ENCODE assay signal across 28 cellular contexts in genomic region chr16:5060073-5060641, GRCh38. TPM values are rescaled to one million over a fixed set of nuclear protein-coding genes. Genes with fewer than 3 reads are reported as not detected.
DNase-seq lines count a peak whose midpoint lies in the region; ATAC-seq and TF ChIP-seq lines count a peak whose summit lies in the region.
"Had no signal": no experiment of that assay in that cellular context is flagged by ENCODE, and none has a peak within 500 bp of the region (broad histone marks: within the 10 kb centered on the region; RNA-seq: fewer than 3 reads in every experiment).

No MANE protein-coding gene starts in this region.

- H3K4me1 ChIP-seq in HUES48 (ENCODE audit: control insufficient read depth, insufficient read depth, low read length), result peaks cover 13% of the 10 kb centered on the region
- H3K4me1 ChIP-seq: Caco-2 had no signal

- H3K4me3 ChIP-seq in HUES48 (ENCODE audit: low read depth, low read length), result no peak overlapping the region
- H3K4me3 ChIP-seq: A549 had no signal

- H3K27me3 ChIP-seq in HUES48 (ENCODE audit: control insufficient read depth, insufficient read depth, low read length), result no peaks in the 10 kb centered on the region

- TF ChIP-seq CTCF in GM10266 (IDR thresholded peaks at IDR 0.05; ENCODE audit: control insufficient read depth, insufficient read depth, low read depth, missing control alignments) (no peak), chondrocyte (IDR thresholded peaks at IDR 0.05) (no peak)

- intact Hi-C loops in posterior vena cava (cut with DNase I), result no loop called here

- H3K36me3 Mint-ChIP-seq in chondrocyte (ENCODE audit: low read depth), result no peaks in the 10 kb centered on the region
- H3K36me3 Mint-ChIP-seq: CD8-positive, alpha-beta T cell; IgD-negative memory B cell had no signal

- no peak for ATAC-seq in HG03432 (IDR thresholded peaks at IDR 0.05; ENCODE audit: unreplicated experiment)
- ATAC-seq in HG03108 (IDR thresholded peaks at IDR 0.05; ENCODE audit: unreplicated experiment), result no peak
- no peak for ATAC-seq in HG02610 (IDR thresholded peaks at IDR 0.05; ENCODE audit: unreplicated experiment)
- no peak for ATAC-seq in GM21786 (IDR thresholded peaks at IDR 0.05; ENCODE audit: unreplicated experiment)
- ATAC-seq: A549; CD8-positive, alpha-beta T cell had no signal

- H3K27ac Mint-ChIP-seq in chondrocyte (ENCODE audit: unreplicated experiment), result no peak overlapping the region
- H3K27ac Mint-ChIP-seq: CD8-positive, alpha-beta T cell; HFFc6; IgD-negative memory B cell had no signal

- no peaks in the 10 kb centered on the region for H3K9me3 ChIP-seq in HUES48 (ENCODE audit: control insufficient read depth, insufficient read depth, low read length)
- H3K9me3 ChIP-seq: A549, Caco-2 had no signal

- no peaks in the 10 kb centered on the region for H3K36me3 ChIP-seq in HUES48 (ENCODE audit: control insufficient read depth, insufficient read depth, low read length)

- H3K4me3 Mint-ChIP-seq in chondrocyte (ENCODE audit: unreplicated experiment), result no peak overlapping the region
- H3K4me3 Mint-ChIP-seq: CD8-positive, alpha-beta T cell; HFFc6; IgD-negative memory B cell had no signal

- peak overlapping the region; percentile 89 for H3K27ac ChIP-seq in HUES48 (ENCODE audit: low read depth, low read length)
- H3K27ac ChIP-seq: A549, KMS-11 had no signal

- H3K27me3 Mint-ChIP-seq in chondrocyte (ENCODE audit: low read depth), result peaks cover 25% of the 10 kb centered on the region

- no peak overlapping the region for H3K9ac ChIP-seq in HUES48 (ENCODE audit: low read depth, low read length)
- H3K9ac ChIP-seq: KMS-11 had no signal

- DNase-seq in GM10266 (ENCODE audit: extremely low spot score) (peak; percentile 5), chondrocyte (ENCODE audit: low spot score) (peak; percentile 68), posterior vena cava (ENCODE audit: low spot score) (peak; percentile 47)
- DNase-seq: C1 segment of cervical spinal cord; Caco-2; CD8-positive, alpha-beta T cell; DMS 273 treated with DMSO at 0.1 percent for 48 hours; DMS79; EL; GDM1; HFFc6; MM.1S; NCI-H2029 treated with DMSO at 0.1 percent for 48 hours; NCI-H446 treated with DMSO at 0.1 percent for 48 hours; NCI-H526; NCI-H82; NK-92 treated with Interleukin-12 subunit alpha and Interleukin-12 subunit beta, amount 100 ng/mL, for 24 hours; RPMI8226; SHP77 treated with DMSO at 0.1 percent for 48 hours had no signal

- H3K9me3 Mint-ChIP-seq in chondrocyte (ENCODE audit: low read depth), result no peaks in the 10 kb centered on the region
- H3K9me3 Mint-ChIP-seq: CD8-positive, alpha-beta T cell; HFFc6; IgD-negative memory B cell had no signal

- peaks cover 2% of the 10 kb centered on the region for H3K4me1 Mint-ChIP-seq in chondrocyte (ENCODE audit: low read depth)
- H3K4me1 Mint-ChIP-seq: IgD-negative memory B cell had no signal

RNA-seq across cellular contexts. Expression of gene C16orf89, which starts 5.6 kb away (rescaled TPM):
- total RNA-seq in chondrocyte (not detected in 3 replicates), posterior vena cava (10 to 100 TPM; 32.3 to 54.2 TPM)
- total RNA-seq: Caco-2; CD8-positive, alpha-beta T cell; HFFc6; T-helper 1 cell treated with Interleukin-12 subunit alpha and Interleukin-12 subunit beta and Interleukin-4 antibody, amounts not matched to agents 30 ng/mL and 1 ng/mL, for 36 hours had no signal

RNA-seq across cellular contexts. Expression of gene ALG1, which starts 11.5 kb away (rescaled TPM):
- 31.6 to 35.7 TPM (median 32.2 TPM) in 3 replicates for total RNA-seq in chondrocyte
- 10 to 100 TPM; 14.7 to 16.4 TPM for total RNA-seq in posterior vena cava

RNA-seq across cellular contexts. Expression of gene NAGPA, which starts 26.4 kb away (rescaled TPM):
- total RNA-seq in chondrocyte (10.1 to 11.8 TPM (median 11.3 TPM) in 3 replicates), posterior vena cava (1 to 10 TPM; 5.9 to 6.3 TPM)

RNA-seq across cellular contexts. Expression of gene EEF2KMT, which starts 37.4 kb away (rescaled TPM):
- total RNA-seq in chondrocyte (8.7 to 11.9 TPM (median 10.7 TPM) in 3 replicates), posterior vena cava (1 to 10 TPM; 8.8 to 9.6 TPM)

Comparison
In these comparisons a context has a peak if more than half of its experiments do, and no peak if none do; other contexts are left out.
1. DNase-seq: peak in every context shown above with its lines; median percentile 68 in chondrocyte; 47 in posterior vena cava; 5 in GM10266.
2. RNA of gene C16orf89, which starts 5.6 kb away (total RNA-seq): 32.3 to 54.2 TPM in posterior vena cava; not detected in chondrocyte; every median in the first group is over 10 times any median in the second.